In the genomic region with DNA sequence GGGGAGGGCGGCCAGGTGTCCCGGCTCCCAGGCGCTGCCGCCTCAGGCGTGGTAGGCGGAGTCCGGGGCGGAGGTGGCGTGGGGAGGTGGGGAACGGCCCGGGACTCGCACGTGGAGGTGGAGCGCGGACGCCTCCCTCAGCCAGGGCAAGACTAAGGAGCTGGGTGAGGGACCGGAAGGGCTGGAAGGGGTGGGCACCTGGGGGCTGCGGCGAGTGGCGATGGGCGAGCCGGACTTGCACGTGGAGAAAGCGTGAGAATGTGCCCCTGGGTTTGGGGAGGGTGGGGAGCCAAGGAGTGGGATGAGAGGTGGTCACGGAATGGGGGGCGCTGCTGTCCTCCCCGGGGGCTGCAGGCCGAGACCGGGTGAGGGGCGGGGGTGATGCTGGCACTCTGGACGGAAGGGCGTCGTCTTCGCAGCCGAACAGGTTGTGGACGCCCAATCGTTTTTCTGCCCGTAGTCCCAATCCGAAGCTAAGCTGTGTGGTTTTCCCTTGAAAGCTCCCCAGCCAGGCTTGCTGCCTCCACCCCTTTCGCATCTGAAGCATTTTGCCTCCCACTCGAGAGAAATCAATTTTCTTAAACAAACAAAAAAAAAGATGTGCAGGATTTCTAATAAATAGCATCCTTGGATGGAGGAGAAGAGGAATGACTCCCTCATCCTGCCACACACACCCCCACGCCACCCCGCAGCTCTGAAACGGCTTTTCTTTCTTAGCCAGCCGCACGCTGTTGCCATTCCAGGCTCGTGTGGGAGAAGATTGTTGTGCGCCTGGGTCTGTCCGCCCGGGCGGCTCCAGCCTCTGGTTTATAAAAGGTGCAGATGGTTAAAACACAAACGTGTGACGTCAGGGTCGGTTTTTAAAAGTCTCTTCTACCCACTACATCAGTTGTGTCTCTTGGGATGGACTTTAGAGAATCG, we compare ENCODE assay signal across 1 cellular context.
TF ChIP-seq lines count a peak whose summit lies in the region.

No MANE protein-coding gene starts in this region.

TF ChIP-seq in GM12878, 131 proteins besides CTCF, POLR2A, EP300 and RAD21 (continued from another document):
- 0 out of 2 replicates have a peak, but pooled peaks have one; percentile 48 for TF ChIP-seq ELK1 (IDR thresholded peaks at IDR 0.05; ENCODE audit: low read depth, low read length)
- no peak for TF ChIP-seq TARDBP (IDR thresholded peaks at IDR 0.05; ENCODE audit: borderline replicate concordance)
- TF ChIP-seq CBX3 (IDR thresholded peaks at IDR 0.05; ENCODE audit: borderline replicate concordance, low read depth), result no peak
- TF ChIP-seq MXI1 (IDR thresholded peaks at IDR 0.05; ENCODE audit: low read depth, low read length), result peak; percentile 71
- TF ChIP-seq, protein P1, sequence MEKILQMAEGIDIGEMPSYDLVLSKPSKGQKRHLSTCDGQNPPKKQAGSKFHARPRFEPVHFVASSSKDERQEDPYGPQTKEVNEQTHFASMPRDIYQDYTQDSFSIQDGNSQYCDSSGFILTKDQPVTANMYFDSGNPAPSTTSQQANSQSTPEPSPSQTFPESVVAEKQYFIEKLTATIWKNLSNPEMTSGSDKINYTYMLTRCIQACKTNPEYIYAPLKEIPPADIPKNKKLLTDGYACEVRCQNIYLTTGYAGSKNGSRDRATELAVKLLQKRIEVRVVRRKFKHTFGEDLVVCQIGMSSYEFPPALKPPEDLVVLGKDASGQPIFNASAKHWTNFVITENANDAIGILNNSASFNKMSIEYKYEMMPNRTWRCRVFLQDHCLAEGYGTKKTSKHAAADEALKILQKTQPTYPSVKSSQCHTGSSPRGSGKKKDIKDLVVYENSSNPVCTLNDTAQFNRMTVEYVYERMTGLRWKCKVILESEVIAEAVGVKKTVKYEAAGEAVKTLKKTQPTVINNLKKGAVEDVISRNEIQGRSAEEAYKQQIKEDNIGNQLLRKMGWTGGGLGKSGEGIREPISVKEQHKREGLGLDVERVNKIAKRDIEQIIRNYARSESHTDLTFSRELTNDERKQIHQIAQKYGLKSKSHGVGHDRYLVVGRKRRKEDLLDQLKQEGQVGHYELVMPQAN (conservative IDR thresholded peaks at IDR 0.05), result 0 out of 2 replicates have a peak, but pooled peaks have one; percentile 19
- TF ChIP-seq TCF3 (IDR thresholded peaks at IDR 0.05; ENCODE audit: borderline replicate concordance, insufficient read depth, low read depth, low read length), result 0 out of 2 replicates have a peak, but pooled peaks have one; percentile 7
- no peak for TF ChIP-seq KAT2A (conservative IDR thresholded peaks at IDR 0.05; ENCODE audit: control insufficient read depth, low read depth, low read length)
- 0 out of 2 replicates have a peak, but pooled peaks have one; percentile 32 for TF ChIP-seq CREB1 (IDR thresholded peaks at IDR 0.05; ENCODE audit: low read depth)
- TF ChIP-seq CBFB (IDR thresholded peaks at IDR 0.05; ENCODE audit: low read depth), result no peak
- TF ChIP-seq RCOR1 (conservative IDR thresholded peaks at IDR 0.05; ENCODE audit: low read depth, low read length), result no peak
- TF ChIP-seq BHLHE40 (IDR thresholded peaks at IDR 0.05; ENCODE audit: borderline replicate concordance in 1 of 2, low read depth in 2 of 2, low read length in 1 of 2), result peak; percentile 78 to 93
- TF ChIP-seq ZBED1 (IDR thresholded peaks at IDR 0.05; ENCODE audit: borderline replicate concordance), result no peak
- no peak for TF ChIP-seq YY1 (IDR thresholded peaks at IDR 0.05; ENCODE audit: low read depth, low read length)
- TF ChIP-seq FOXM1 (IDR thresholded peaks at IDR 0.05; ENCODE audit: low read depth, low read length), result no peak
- TF ChIP-seq ATF7 (IDR thresholded peaks at IDR 0.05; ENCODE audit: low read depth), result peak; percentile 41; the same call in 1 of the 2 replicates
- no peak for TF ChIP-seq ATF3 (IDR thresholded peaks at IDR 0.05; ENCODE audit: borderline replicate concordance, extremely low read depth, low read depth, low read length)
TF ChIP-seq in GM12878: peak in this region for 13.
